In the genomic region with DNA sequence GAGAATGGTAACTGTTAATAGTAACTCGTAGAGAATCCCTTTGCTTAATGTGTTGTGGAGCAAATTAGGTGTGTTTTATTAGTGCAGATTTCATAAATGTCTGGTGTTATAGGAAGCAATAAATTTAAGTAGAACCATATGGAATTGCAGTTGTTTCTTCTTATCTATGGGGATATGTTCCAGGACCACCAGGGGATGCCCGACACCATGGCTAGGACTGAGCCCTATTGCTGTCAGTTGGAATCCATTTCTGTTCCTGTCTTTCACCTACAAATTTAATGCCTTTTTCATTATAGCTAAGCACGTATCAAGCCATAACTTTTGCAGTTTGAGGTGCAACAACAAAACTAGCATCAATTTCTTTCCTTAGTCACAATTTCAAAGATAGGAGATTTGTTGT, we compare ENCODE assay signal across 26 cellular contexts.
A peak's percentile ranks its signal among the peaks of the same experiment; 100 is the strongest.
DNase-seq lines count a peak whose midpoint lies in the region; ATAC-seq, FAIRE-seq and TF ChIP-seq lines count a peak whose summit lies in the region.
"Had no signal": no experiment of that assay in that cellular context is flagged by ENCODE, and none has a peak within 500 bp of the region (broad histone marks: within the 10 kb centered on the region; RNA-seq: fewer than 3 reads in every experiment).

No MANE protein-coding gene starts in this region.

- no peak overlapping the region for H3K4me2 ChIP-seq in astrocyte (ENCODE audit: low read length)
- H3K4me2 ChIP-seq in hepatocyte, result no peak overlapping the region
- H3K4me2 ChIP-seq: KMS-11 had no signal

- DNase-seq in AG04450 (ENCODE audit: low read depth, low spot score), result no peak
- DNase-seq in HFFc6, result no peak
- DNase-seq in astrocyte (ENCODE audit: low read depth), result no peak
- DNase-seq in hepatocyte (ENCODE audit: low spot score), result no peak
- no peak for DNase-seq in frontal cortex (ENCODE audit: low spot score in 2 of 2)
- no peak for DNase-seq in Kasumi-1 (lab: John Stamatoyannopoulos, UW)
- DNase-seq in AG08395 (ENCODE audit: low spot score), result no peak
- DNase-seq: activated CD8-positive, alpha-beta T cell treated with anti-CD3 and anti-CD28 coated beads for 36 hours; activated T-cell treated with anti-CD3 and anti-CD28 coated beads, Interleukin-2, amount 50 U/mL, for 48 hours; brain microvascular endothelial cell; dorsolateral prefrontal cortex; hypothalamus; mesendoderm; NCI-H1092; NCI-H748 treated with DMSO at 0.1 percent for 48 hours; RPMI8226; stomach; T-cell had no signal

- TF ChIP-seq CTCF in AG04450 (IDR thresholded peaks at IDR 0.05; ENCODE audit: low read depth, low read length), result peak; percentile 45; the same call in 1 of the 2 replicates
- TF ChIP-seq CTCF in HFFc6 (IDR thresholded peaks at IDR 0.05), result peak; percentile 43
- TF ChIP-seq CTCF in astrocyte (IDR thresholded peaks at IDR 0.05; ENCODE audit: insufficient read depth, low read depth, low read length), result peak; percentile 5
- peak; percentile 18 for TF ChIP-seq CTCF in hepatocyte (IDR thresholded peaks at IDR 0.05; ENCODE audit: poor library complexity)

- no peaks in the 10 kb centered on the region for H3K36me3 Mint-ChIP-seq in HFFc6 (ENCODE audit: low read depth)
- H3K36me3 Mint-ChIP-seq in astrocyte (ENCODE audit: low read depth, unreplicated experiment), result no peaks in the 10 kb centered on the region
- H3K36me3 Mint-ChIP-seq: activated naive CD4-positive, alpha-beta T cell treated with anti-CD3 and anti-CD28 coated beads, Interleukin-2, amount 50 U/mL, for 72 hours; T-cell had no signal

- no peaks in the 10 kb centered on the region for H3K4me1 Mint-ChIP-seq in HFFc6 (ENCODE audit: low read depth)
- H3K4me1 Mint-ChIP-seq in astrocyte (ENCODE audit: low read depth, unreplicated experiment), result peaks cover 4% of the 10 kb centered on the region
- H3K4me1 Mint-ChIP-seq: B cell, T-cell had no signal

- H3K4me3 ChIP-seq in AG04450 (ENCODE audit: low read depth, low read length), result no peak overlapping the region
- no peak overlapping the region for H3K4me3 ChIP-seq in astrocyte (ENCODE audit: insufficient read depth, low read depth, low read length)
- H3K4me3 ChIP-seq in hepatocyte, result no peak overlapping the region
- H3K4me3 ChIP-seq: dorsolateral prefrontal cortex, stomach had no signal

- H3K9me3 ChIP-seq in AG04450 (ENCODE audit: control insufficient read depth, insufficient read depth, low read length) (no peaks in the 10 kb centered on the region), astrocyte (ENCODE audit: insufficient read depth, low read depth, low read length) (no peaks in the 10 kb centered on the region), hepatocyte (ENCODE audit: low read depth) (no peaks in the 10 kb centered on the region)
- H3K9me3 ChIP-seq: stomach had no signal

- H3K27me3 ChIP-seq in AG04450 (ENCODE audit: control insufficient read depth, insufficient read depth, low read length), result no peaks in the 10 kb centered on the region
- no peaks in the 10 kb centered on the region for H3K27me3 ChIP-seq in astrocyte (ENCODE audit: insufficient read depth, low read length)
- no peaks in the 10 kb centered on the region for H3K27me3 ChIP-seq in hepatocyte
- H3K27me3 ChIP-seq: brain microvascular endothelial cell, dorsolateral prefrontal cortex, stomach had no signal

- FAIRE-seq in astrocyte (lab: Jason Lieb, UNC) (no peak), frontal cortex (lab: Jason Lieb, UNC) (no peak)

- H3K9me2 ChIP-seq in hepatocyte (replicated peaks; ENCODE audit: insufficient read depth), result no peaks in the 10 kb centered on the region

- H3K4me1 ChIP-seq in astrocyte (ENCODE audit: insufficient read depth, low read length) (no peaks in the 10 kb centered on the region), hepatocyte (ENCODE audit: insufficient read depth) (no peaks in the 10 kb centered on the region)
- H3K4me1 ChIP-seq: stomach had no signal

- H3K36me3 ChIP-seq in astrocyte (ENCODE audit: insufficient read depth, low read length) (no peaks in the 10 kb centered on the region), hepatocyte (replicated peaks; ENCODE audit: insufficient read depth, low read depth) (no peaks in the 10 kb centered on the region)
- H3K36me3 ChIP-seq: brain microvascular endothelial cell, stomach had no signal

- no peak overlapping the region for H3K9ac ChIP-seq in astrocyte (ENCODE audit: low read length)
- H3K9ac ChIP-seq: KMS-11 had no signal

- 57% methylated on average over 3 of the region's 3 CpGs for WGBS in hepatocyte (ENCODE audit: low lambda C conversion rate, missing lambda C conversion rate)

- H3K27ac Mint-ChIP-seq in HFFc6, result no peak overlapping the region
- H3K27ac Mint-ChIP-seq in astrocyte (ENCODE audit: unreplicated experiment), result no peak overlapping the region
- H3K27ac Mint-ChIP-seq: activated CD8-positive, alpha-beta T cell treated with anti-CD3 and anti-CD28 coated beads for 36 hours; B cell; T-cell had no signal

- no peak overlapping the region for H2AFZ ChIP-seq in astrocyte (ENCODE audit: low read depth, low read length)
- no peak overlapping the region for H2AFZ ChIP-seq in hepatocyte

- peaks cover 2% of the 10 kb centered on the region; the same call in 1 of the 2 replicates for H3K27me3 Mint-ChIP-seq in HFFc6 (ENCODE audit: insufficient read depth)
- peaks cover 2% of the 10 kb centered on the region for H3K27me3 Mint-ChIP-seq in astrocyte (ENCODE audit: low read depth, unreplicated experiment)

- H3K4me3 Mint-ChIP-seq in HFFc6 (no peak overlapping the region), astrocyte (ENCODE audit: unreplicated experiment) (no peak overlapping the region)
- H3K4me3 Mint-ChIP-seq: activated CD8-positive, alpha-beta T cell treated with anti-CD3 and anti-CD28 coated beads for 36 hours; B cell; neural crest cell; T-cell had no signal

- no peaks in the 10 kb centered on the region for H4K20me1 ChIP-seq in astrocyte (ENCODE audit: insufficient read depth, low read length)
- H4K20me1 ChIP-seq in hepatocyte (ENCODE audit: insufficient read depth, poor library complexity, severe bottlenecking), result no peaks in the 10 kb centered on the region

- POLR2A ChIA-PET in AG04450 (lab: Yijun Ruan, JAX), result no interaction called here

- H3K79me2 ChIP-seq in astrocyte (ENCODE audit: insufficient read depth, low read length) (no peaks in the 10 kb centered on the region), hepatocyte (no peaks in the 10 kb centered on the region)

- no peak for ATAC-seq in GM21619 (IDR thresholded peaks at IDR 0.05; ENCODE audit: unreplicated experiment)
- ATAC-seq: activated CD8-positive, alpha-beta T cell treated with anti-CD3 and anti-CD28 coated beads for 36 hours; activated naive CD4-positive, alpha-beta T cell treated with anti-CD3 and anti-CD28 coated beads, Interleukin-2, amount 50 U/mL, for 72 hours; esophagus mucosa; T-cell had no signal

- CTCF ChIA-PET in AG04450 (lab: Charles Lee), result interaction anchor here (0.8 to 1.0 kb wide), 2 partner anchors 20 to 120 kb away, joined by 3 to 4 read pairs; no protein-coding TSS in a partner anchor

- H3K27ac ChIP-seq in AG04450 (ENCODE audit: low read depth, low read length) (no peak overlapping the region), astrocyte (ENCODE audit: low read depth, low read length) (no peak overlapping the region), hepatocyte (no peak overlapping the region)
- H3K27ac ChIP-seq: brain microvascular endothelial cell, dorsolateral prefrontal cortex, HL-60, KMS-11, stomach, VCaP had no signal

- H3K9me3 Mint-ChIP-seq in HFFc6 (no peaks in the 10 kb centered on the region), astrocyte (ENCODE audit: unreplicated experiment) (no peaks in the 10 kb centered on the region)
- H3K9me3 Mint-ChIP-seq: activated CD8-positive, alpha-beta T cell treated with anti-CD3 and anti-CD28 coated beads for 36 hours; activated naive CD4-positive, alpha-beta T cell treated with anti-CD3 and anti-CD28 coated beads, Interleukin-2, amount 50 U/mL, for 72 hours; T-cell had no signal
